Comparison of ENCODE assay signal across 1 cellular context in the genomic region with DNA sequence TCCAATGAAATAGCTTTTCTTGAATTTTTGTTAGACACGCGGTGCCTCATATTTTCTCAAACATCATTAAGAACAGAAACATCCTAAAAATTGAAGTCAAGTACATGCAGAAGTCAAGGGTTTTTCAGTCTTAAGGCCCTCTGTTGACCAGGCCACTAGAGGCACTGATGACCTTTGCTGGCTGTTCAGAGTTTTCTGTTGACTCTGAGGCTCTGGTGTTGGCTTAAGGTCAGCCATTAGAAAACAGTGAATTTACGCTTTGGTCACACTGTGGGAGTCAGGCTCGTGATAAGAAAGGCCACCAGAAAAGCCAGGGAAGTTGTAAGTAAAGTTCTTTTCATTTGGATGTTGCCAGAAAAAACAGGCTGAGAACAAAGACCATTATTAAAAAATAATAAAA.
TF ChIP-seq lines count a peak whose summit lies in the region.

No MANE protein-coding gene starts in this region.

TF ChIP-seq in HepG2, 621 proteins besides CTCF, POLR2A, EP300 and RAD21 (continued from another document and continues in another):
- TF ChIP-seq, protein P1, sequence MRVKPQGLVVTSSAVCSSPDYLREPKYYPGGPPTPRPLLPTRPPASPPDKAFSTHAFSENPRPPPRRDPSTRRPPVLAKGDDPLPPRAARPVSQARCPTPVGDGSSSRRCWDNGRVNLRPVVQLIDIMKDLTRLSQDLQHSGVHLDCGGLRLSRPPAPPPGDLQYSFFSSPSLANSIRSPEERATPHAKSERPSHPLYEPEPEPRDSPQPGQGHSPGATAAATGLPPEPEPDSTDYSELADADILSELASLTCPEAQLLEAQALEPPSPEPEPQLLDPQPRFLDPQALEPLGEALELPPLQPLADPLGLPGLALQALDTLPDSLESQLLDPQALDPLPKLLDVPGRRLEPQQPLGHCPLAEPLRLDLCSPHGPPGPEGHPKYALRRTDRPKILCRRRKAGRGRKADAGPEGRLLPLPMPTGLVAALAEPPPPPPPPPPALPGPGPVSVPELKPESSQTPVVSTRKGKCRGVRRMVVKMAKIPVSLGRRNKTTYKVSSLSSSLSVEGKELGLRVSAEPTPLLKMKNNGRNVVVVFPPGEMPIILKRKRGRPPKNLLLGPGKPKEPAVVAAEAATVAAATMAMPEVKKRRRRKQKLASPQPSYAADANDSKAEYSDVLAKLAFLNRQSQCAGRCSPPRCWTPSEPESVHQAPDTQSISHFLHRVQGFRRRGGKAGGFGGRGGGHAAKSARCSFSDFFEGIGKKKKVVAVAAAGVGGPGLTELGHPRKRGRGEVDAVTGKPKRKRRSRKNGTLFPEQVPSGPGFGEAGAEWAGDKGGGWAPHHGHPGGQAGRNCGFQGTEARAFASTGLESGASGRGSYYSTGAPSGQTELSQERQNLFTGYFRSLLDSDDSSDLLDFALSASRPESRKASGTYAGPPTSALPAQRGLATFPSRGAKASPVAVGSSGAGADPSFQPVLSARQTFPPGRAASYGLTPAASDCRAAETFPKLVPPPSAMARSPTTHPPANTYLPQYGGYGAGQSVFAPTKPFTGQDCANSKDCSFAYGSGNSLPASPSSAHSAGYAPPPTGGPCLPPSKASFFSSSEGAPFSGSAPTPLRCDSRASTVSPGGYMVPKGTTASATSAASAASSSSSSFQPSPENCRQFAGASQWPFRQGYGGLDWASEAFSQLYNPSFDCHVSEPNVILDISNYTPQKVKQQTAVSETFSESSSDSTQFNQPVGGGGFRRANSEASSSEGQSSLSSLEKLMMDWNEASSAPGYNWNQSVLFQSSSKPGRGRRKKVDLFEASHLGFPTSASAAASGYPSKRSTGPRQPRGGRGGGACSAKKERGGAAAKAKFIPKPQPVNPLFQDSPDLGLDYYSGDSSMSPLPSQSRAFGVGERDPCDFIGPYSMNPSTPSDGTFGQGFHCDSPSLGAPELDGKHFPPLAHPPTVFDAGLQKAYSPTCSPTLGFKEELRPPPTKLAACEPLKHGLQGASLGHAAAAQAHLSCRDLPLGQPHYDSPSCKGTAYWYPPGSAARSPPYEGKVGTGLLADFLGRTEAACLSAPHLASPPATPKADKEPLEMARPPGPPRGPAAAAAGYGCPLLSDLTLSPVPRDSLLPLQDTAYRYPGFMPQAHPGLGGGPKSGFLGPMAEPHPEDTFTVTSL (CRISPR knock-in tag; IDR thresholded peaks at IDR 0.05; ENCODE audit: borderline replicate concordance) = peak; percentile 89; the same call in 1 of the 2 replicates
- TF ChIP-seq, protein P2, sequence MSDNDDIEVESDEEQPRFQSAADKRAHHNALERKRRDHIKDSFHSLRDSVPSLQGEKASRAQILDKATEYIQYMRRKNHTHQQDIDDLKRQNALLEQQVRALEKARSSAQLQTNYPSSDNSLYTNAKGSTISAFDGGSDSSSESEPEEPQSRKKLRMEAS (IDR thresholded peaks at IDR 0.05) = peak; percentile 45; the same call in 1 of the 2 replicates
- TF ChIP-seq ZNF558 (CRISPR knock-in tag; IDR thresholded peaks at IDR 0.05; ENCODE audit: borderline replicate concordance) (no peak), NKX3-1 (CRISPR knock-in tag; IDR thresholded peaks at IDR 0.05) (no peak), ATF7 (IDR thresholded peaks at IDR 0.05) (no peak), ATF7 (CRISPR knock-in tag; IDR thresholded peaks at IDR 0.05) (no peak), CEBPG (CRISPR knock-in tag; IDR thresholded peaks at IDR 0.05) (no peak), ZFY (CRISPR knock-in tag; IDR thresholded peaks at IDR 0.05) (peak; percentile 32; the same call in 1 of the 2 replicates), NBN (conservative IDR thresholded peaks at IDR 0.05) (no peak), MEF2D (CRISPR knock-in tag; IDR thresholded peaks at IDR 0.05) (0 out of 2 replicates have a peak, but pooled peaks have one; percentile 47), MED1 (CRISPR knock-in tag; IDR thresholded peaks at IDR 0.05) (peak; percentile 71), KMT2A (CRISPR knock-in tag; IDR thresholded peaks at IDR 0.05) (no peak), ZNF816 (CRISPR knock-in tag; IDR thresholded peaks at IDR 0.05; ENCODE audit: borderline replicate concordance) (peak; percentile 65; the same call in 1 of the 2 replicates), ZMYM2 (CRISPR knock-in tag; IDR thresholded peaks at IDR 0.05) (0 out of 2 replicates have a peak, but pooled peaks have one; percentile 35), NFIC (IDR thresholded peaks at IDR 0.05; ENCODE audit: low read length) (peak; percentile 62; the same call in 1 of the 2 replicates), HOXA7 (CRISPR knock-in tag; IDR thresholded peaks at IDR 0.05) (no peak), SMC3 (IDR thresholded peaks at IDR 0.05; ENCODE audit: low read length) (peak; percentile 82), ISL2 (CRISPR knock-in tag; IDR thresholded peaks at IDR 0.05) (peak; percentile 52; the same call in 1 of the 2 replicates), ZNF496 (CRISPR knock-in tag; IDR thresholded peaks at IDR 0.05; ENCODE audit: insufficient replicate concordance) (no peak), ZFX (CRISPR knock-in tag; IDR thresholded peaks at IDR 0.05; ENCODE audit: low read depth) (peak; percentile 66), ZNF34 (CRISPR knock-in tag; IDR thresholded peaks at IDR 0.05; ENCODE audit: borderline replicate concordance) (no peak), CBX1 (IDR thresholded peaks at IDR 0.05; ENCODE audit: low read depth) (peak; percentile 61), ZBTB21 (CRISPR knock-in tag; IDR thresholded peaks at IDR 0.05) (no peak), SP5 (CRISPR knock-in tag; IDR thresholded peaks at IDR 0.05; ENCODE audit: borderline replicate concordance, low read depth) (no peak), ZNF746 (CRISPR knock-in tag; IDR thresholded peaks at IDR 0.05) (no peak), ZNF556 (CRISPR knock-in tag; IDR thresholded peaks at IDR 0.05; ENCODE audit: borderline replicate concordance) (peak; percentile 58; the same call in 1 of the 2 replicates), NCOR1 (IDR thresholded peaks at IDR 0.05; ENCODE audit: borderline replicate concordance, low read length) (no peak), FOSL2 (CRISPR knock-in tag; IDR thresholded peaks at IDR 0.05) (0 out of 2 replicates have a peak, but pooled peaks have one; percentile 27), ZNF331 (CRISPR knock-in tag; IDR thresholded peaks at IDR 0.05) (peak; percentile 76; the same call in 1 of the 2 replicates), GFI1 (CRISPR knock-in tag; IDR thresholded peaks at IDR 0.05; ENCODE audit: borderline replicate concordance) (peak; percentile 50; the same call in 1 of the 2 replicates), PHF21A (CRISPR knock-in tag; IDR thresholded peaks at IDR 0.05) (peak; percentile 43; the same call in 1 of the 2 replicates), SALL1 (CRISPR knock-in tag; IDR thresholded peaks at IDR 0.05) (peak; percentile 78), ZSCAN12 (CRISPR knock-in tag; IDR thresholded peaks at IDR 0.05) (no peak)
- TF ChIP-seq, protein P3, sequence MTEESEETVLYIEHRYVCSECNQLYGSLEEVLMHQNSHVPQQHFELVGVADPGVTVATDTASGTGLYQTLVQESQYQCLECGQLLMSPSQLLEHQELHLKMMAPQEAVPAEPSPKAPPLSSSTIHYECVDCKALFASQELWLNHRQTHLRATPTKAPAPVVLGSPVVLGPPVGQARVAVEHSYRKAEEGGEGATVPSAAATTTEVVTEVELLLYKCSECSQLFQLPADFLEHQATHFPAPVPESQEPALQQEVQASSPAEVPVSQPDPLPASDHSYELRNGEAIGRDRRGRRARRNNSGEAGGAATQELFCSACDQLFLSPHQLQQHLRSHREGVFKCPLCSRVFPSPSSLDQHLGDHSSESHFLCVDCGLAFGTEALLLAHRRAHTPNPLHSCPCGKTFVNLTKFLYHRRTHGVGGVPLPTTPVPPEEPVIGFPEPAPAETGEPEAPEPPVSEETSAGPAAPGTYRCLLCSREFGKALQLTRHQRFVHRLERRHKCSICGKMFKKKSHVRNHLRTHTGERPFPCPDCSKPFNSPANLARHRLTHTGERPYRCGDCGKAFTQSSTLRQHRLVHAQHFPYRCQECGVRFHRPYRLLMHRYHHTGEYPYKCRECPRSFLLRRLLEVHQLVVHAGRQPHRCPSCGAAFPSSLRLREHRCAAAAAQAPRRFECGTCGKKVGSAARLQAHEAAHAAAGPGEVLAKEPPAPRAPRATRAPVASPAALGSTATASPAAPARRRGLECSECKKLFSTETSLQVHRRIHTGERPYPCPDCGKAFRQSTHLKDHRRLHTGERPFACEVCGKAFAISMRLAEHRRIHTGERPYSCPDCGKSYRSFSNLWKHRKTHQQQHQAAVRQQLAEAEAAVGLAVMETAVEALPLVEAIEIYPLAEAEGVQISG (CRISPR knock-in tag; IDR thresholded peaks at IDR 0.05) = peak; percentile 65; the same call in 1 of the 2 replicates
- TF ChIP-seq, protein P4, sequence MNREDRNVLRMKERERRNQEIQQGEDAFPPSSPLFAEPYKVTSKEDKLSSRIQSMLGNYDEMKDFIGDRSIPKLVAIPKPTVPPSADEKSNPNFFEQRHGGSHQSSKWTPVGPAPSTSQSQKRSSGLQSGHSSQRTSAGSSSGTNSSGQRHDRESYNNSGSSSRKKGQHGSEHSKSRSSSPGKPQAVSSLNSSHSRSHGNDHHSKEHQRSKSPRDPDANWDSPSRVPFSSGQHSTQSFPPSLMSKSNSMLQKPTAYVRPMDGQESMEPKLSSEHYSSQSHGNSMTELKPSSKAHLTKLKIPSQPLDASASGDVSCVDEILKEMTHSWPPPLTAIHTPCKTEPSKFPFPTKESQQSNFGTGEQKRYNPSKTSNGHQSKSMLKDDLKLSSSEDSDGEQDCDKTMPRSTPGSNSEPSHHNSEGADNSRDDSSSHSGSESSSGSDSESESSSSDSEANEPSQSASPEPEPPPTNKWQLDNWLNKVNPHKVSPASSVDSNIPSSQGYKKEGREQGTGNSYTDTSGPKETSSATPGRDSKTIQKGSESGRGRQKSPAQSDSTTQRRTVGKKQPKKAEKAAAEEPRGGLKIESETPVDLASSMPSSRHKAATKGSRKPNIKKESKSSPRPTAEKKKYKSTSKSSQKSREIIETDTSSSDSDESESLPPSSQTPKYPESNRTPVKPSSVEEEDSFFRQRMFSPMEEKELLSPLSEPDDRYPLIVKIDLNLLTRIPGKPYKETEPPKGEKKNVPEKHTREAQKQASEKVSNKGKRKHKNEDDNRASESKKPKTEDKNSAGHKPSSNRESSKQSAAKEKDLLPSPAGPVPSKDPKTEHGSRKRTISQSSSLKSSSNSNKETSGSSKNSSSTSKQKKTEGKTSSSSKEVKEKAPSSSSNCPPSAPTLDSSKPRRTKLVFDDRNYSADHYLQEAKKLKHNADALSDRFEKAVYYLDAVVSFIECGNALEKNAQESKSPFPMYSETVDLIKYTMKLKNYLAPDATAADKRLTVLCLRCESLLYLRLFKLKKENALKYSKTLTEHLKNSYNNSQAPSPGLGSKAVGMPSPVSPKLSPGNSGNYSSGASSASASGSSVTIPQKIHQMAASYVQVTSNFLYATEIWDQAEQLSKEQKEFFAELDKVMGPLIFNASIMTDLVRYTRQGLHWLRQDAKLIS (CRISPR knock-in tag; IDR thresholded peaks at IDR 0.05) = no peak
- TF ChIP-seq, protein P5, sequence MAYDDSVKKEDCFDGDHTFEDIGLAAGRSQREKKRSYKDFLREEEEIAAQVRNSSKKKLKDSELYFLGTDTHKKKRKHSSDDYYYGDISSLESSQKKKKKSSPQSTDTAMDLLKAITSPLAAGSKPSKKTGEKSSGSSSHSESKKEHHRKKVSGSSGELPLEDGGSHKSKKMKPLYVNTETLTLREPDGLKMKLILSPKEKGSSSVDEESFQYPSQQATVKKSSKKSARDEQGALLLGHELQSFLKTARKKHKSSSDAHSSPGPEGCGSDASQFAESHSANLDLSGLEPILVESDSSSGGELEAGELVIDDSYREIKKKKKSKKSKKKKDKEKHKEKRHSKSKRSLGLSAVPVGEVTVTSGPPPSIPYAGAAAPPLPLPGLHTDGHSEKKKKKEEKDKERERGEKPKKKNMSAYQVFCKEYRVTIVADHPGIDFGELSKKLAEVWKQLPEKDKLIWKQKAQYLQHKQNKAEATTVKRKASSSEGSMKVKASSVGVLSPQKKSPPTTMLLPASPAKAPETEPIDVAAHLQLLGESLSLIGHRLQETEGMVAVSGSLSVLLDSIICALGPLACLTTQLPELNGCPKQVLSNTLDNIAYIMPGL (CRISPR knock-in tag; IDR thresholded peaks at IDR 0.05; ENCODE audit: borderline replicate concordance in 1 of 2, low read depth in 1 of 2) = peak; percentile 26 to 70; a peak in 2 of 4 replicates
- TF ChIP-seq, protein P6, sequence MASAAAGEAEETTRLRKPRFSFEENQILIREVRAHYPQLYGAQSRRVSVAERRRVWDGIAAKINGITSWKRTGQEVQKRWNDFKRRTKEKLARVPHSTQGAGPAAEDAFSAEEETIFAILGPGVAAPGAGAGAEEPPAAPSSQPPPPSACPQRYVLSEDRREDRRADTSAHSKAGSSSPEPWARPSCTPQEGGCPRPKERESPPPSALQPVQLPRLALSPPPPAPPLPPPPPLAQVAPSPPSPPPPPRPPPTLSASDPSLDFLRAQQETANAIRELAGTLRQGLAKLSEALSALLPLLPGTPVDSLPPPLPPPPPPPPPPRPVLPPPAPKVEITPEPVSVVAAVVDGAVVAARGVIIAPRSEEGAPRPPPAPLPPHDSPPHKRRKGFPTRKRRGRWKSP (CRISPR knock-in tag; IDR thresholded peaks at IDR 0.05) = no peak
- TF ChIP-seq, protein P7, sequence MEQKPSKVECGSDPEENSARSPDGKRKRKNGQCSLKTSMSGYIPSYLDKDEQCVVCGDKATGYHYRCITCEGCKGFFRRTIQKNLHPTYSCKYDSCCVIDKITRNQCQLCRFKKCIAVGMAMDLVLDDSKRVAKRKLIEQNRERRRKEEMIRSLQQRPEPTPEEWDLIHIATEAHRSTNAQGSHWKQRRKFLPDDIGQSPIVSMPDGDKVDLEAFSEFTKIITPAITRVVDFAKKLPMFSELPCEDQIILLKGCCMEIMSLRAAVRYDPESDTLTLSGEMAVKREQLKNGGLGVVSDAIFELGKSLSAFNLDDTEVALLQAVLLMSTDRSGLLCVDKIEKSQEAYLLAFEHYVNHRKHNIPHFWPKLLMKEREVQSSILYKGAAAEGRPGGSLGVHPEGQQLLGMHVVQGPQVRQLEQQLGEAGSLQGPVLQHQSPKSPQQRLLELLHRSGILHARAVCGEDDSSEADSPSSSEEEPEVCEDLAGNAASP (CRISPR knock-in tag; IDR thresholded peaks at IDR 0.05; ENCODE audit: borderline replicate concordance) = peak; percentile 38; the same call in 1 of the 2 replicates
- TF ChIP-seq, protein P8, sequence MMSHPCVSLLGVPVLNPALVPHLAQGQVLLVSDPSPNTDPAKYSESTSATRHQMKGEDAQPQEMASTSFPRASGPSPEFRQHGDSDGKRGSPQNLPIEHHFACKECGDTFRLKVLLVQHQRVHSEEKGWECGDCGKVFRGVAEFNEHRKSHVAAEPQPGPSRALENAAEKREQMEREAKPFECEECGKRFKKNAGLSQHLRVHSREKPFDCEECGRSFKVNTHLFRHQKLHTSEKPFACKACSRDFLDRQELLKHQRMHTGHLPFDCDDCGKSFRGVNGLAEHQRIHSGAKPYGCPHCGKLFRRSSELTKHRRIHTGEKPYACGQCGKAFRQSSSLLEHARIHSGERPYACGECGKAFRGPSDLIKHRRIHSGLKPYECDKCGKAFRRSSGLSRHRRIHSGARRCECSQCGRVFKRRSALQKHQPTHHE (CRISPR knock-in tag; IDR thresholded peaks at IDR 0.05; ENCODE audit: borderline replicate concordance) = no peak
- TF ChIP-seq, protein P9, sequence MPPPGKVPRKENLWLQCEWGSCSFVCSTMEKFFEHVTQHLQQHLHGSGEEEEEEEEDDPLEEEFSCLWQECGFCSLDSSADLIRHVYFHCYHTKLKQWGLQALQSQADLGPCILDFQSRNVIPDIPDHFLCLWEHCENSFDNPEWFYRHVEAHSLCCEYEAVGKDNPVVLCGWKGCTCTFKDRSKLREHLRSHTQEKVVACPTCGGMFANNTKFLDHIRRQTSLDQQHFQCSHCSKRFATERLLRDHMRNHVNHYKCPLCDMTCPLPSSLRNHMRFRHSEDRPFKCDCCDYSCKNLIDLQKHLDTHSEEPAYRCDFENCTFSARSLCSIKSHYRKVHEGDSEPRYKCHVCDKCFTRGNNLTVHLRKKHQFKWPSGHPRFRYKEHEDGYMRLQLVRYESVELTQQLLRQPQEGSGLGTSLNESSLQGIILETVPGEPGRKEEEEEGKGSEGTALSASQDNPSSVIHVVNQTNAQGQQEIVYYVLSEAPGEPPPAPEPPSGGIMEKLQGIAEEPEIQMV (CRISPR knock-in tag; IDR thresholded peaks at IDR 0.05; ENCODE audit: low read depth) = no peak; the same call in 1 of the 2 replicates
